Comparison of ENCODE assay signal across 1 cellular context in the genomic region with DNA sequence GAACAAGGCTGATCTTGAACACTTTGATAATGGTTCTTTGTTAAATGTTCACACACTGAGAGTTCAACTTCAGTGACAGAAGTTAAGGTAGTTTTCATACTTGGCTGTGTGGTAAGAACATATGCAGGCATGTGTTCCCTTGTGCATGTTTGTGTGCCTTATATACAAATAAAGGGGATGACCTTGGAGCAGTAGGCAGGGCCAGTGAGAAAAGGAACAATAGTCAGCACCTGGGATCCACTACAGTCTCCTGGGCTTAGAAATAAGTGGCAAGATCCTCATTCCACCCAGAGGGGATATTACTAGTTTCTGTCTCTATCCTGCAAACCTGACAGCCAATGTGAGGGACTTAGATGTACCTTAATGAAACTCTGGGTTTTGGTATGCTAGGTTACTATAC.
TF ChIP-seq lines count a peak whose summit lies in the region.

No MANE protein-coding gene starts in this region.

TF ChIP-seq in HepG2, 621 proteins besides CTCF, POLR2A, EP300 and RAD21 (continued from another document):
- TF ChIP-seq FOXK1 (CRISPR knock-in tag; IDR thresholded peaks at IDR 0.05; ENCODE audit: borderline replicate concordance, low read depth), result no peak
- TF ChIP-seq E2F1 (CRISPR knock-in tag; IDR thresholded peaks at IDR 0.05), result no peak
- TF ChIP-seq KDM3A (CRISPR knock-in tag; IDR thresholded peaks at IDR 0.05; ENCODE audit: low read depth), result no peak
- TF ChIP-seq HNRNPK (IDR thresholded peaks at IDR 0.05; ENCODE audit: low read depth, low read length, poor library complexity, severe bottlenecking), result no peak
- no peak for TF ChIP-seq ZNF615 (CRISPR knock-in tag; IDR thresholded peaks at IDR 0.05; ENCODE audit: borderline replicate concordance)
- no peak for TF ChIP-seq ZNF552 (CRISPR knock-in tag; IDR thresholded peaks at IDR 0.05; ENCODE audit: borderline replicate concordance)
- TF ChIP-seq ZNF564 (CRISPR knock-in tag; IDR thresholded peaks at IDR 0.05), result no peak
